27 cellular contexts compared by ENCODE assay signal in genomic region chr5:43926923-43927322, GRCh38.
"Had no signal": no experiment of that assay in that cellular context is flagged by ENCODE, and none has a peak within 500 bp of the region (broad histone marks: within the 10 kb centered on the region; RNA-seq: fewer than 3 reads in every experiment).

No MANE protein-coding gene starts in this region.

- H3K4me1 ChIP-seq: ascending aorta, body of pancreas, SJSA1 had no signal

- H3K36me3 ChIP-seq: ascending aorta, SJSA1 had no signal

- H3K9me3 ChIP-seq: ascending aorta, body of pancreas, SJSA1 had no signal

- H3K27me3 ChIP-seq: ascending aorta, body of pancreas, SJSA1 had no signal

- H3K27ac ChIP-seq: ascending aorta, body of pancreas, SJSA1 had no signal

- FAIRE-seq: bronchial epithelial cell had no signal

- ATAC-seq: activated CD8-positive, alpha-beta T cell treated with anti-CD3 and anti-CD28 coated beads, Interleukin-2, amount 10 ng/mL, durations not matched to agents 7 days and 5 days; body of pancreas; PC-3; WTC11 had no signal

- DNase-seq: activated CD4-positive, alpha-beta T cell treated with anti-CD3 and anti-CD28 coated beads for 48 hours; activated CD4-positive, alpha-beta T cell treated with anti-CD3 and anti-CD28 coated beads, Interleukin-2, amount 50 U/mL, for 4 hours; activated CD4-positive, CD25-positive, alpha-beta regulatory T cell treated with anti-CD3 and anti-CD28 coated beads, Interleukin-2, amount 50 U/mL, for 72 hours; activated CD8-positive, alpha-beta memory T cell treated with anti-CD3 and anti-CD28 coated beads, Interleukin-2, amount 50 U/mL, for 48 hours; activated CD8-positive, alpha-beta T cell treated with anti-CD3 and anti-CD28 coated beads, Interleukin-2, amount 10 ng/mL, durations not matched to agents 7 days and 5 days; activated effector memory CD4-positive, alpha-beta T cell treated with Interleukin-2 at 50 U/mL for 16 hours; activated naive CD4-positive, alpha-beta T cell; activated T-cell treated with anti-CD3 and anti-CD28 coated beads, Interleukin-2, amount 50 U/mL, for 24 hours; amniotic stem cell; body of pancreas; central memory CD4-positive, alpha-beta T cell; Karpas-422; NCI-H1092; NCI-H1417; NCI-H1930; NCI-H2107; NCI-H2171 treated with DMSO at 0.1 percent for 48 hours; NCI-H345; NCI-H510A; NCI-H526 treated with DMSO at 0.1 percent for 48 hours; PC-3; SHP77; T-helper 9 cell had no signal

- H3K4me3 ChIP-seq: ascending aorta, body of pancreas, SJSA1 had no signal
